In the genomic region with DNA sequence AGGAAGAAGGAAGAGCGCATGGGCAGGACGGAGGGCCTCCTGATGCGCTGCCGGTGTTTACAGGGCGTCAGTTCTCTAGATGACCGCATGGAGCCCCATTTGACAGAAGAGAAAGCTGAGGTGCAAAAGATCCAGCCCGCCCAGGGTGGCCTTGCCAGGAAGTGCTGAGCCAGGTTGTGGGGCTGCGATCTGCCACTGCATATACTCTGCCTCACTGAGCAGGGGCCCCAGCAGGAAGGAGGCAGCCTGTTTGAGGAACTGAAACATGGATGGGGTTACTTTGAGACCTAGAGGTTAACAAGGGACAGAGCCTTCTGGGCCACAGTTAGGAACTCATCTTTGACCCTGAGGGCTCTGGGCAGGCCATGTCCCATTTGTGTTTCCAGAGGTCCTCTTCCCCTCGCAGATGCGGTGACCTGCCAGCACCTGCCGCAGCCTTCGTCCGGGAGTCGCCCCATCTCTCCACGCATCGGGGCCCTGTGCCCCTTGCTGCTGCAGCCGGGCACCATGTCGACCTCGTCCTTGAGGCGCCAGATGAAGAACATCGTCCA, we compare ENCODE assay signal across 2 cellular contexts.
TF ChIP-seq lines count a peak whose summit lies in the region.

No MANE protein-coding gene starts in this region.

TF ChIP-seq in SK-N-SH, 30 proteins besides CTCF, POLR2A, EP300 and RAD21 (continued from another document):
- TF ChIP-seq FOXJ3 (CRISPR knock-in tag; IDR thresholded peaks at IDR 0.05), result no peak

TF ChIP-seq in SK-N-SH treated with all-trans-retinoic acid at 6 μM for 48 hours, 23 proteins besides CTCF, POLR2A, EP300 and RAD21 (continued from another document):
- TF ChIP-seq ZNF8 (CRISPR knock-in tag; IDR thresholded peaks at IDR 0.05), result no peak
- TF ChIP-seq RARB (CRISPR knock-in tag; IDR thresholded peaks at IDR 0.05), result no peak
- TF ChIP-seq ZFP3 (CRISPR knock-in tag; IDR thresholded peaks at IDR 0.05), result no peak
- no peak for TF ChIP-seq ESRRG (CRISPR knock-in tag; IDR thresholded peaks at IDR 0.05)
- TF ChIP-seq ZFP30 (CRISPR knock-in tag; IDR thresholded peaks at IDR 0.05), result no peak
- TF ChIP-seq, protein P1, sequence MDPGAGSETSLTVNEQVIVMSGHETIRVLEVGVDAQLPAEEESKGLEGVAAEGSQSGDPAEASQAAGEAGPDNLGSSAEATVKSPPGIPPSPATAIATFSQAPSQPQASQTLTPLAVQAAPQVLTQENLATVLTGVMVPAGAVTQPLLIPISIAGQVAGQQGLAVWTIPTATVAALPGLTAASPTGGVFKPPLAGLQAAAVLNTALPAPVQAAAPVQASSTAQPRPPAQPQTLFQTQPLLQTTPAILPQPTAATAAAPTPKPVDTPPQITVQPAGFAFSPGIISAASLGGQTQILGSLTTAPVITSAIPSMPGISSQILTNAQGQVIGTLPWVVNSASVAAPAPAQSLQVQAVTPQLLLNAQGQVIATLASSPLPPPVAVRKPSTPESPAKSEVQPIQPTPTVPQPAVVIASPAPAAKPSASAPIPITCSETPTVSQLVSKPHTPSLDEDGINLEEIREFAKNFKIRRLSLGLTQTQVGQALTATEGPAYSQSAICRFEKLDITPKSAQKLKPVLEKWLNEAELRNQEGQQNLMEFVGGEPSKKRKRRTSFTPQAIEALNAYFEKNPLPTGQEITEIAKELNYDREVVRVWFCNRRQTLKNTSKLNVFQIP (CRISPR knock-in tag; IDR thresholded peaks at IDR 0.05; ENCODE audit: borderline replicate concordance, low read depth), result no peak
TF ChIP-seq in SK-N-SH treated with all-trans-retinoic acid at 6 μM for 48 hours: peak in this region for 0.
